Comparison of ENCODE assay signal across 1 cellular context in the genomic region with DNA sequence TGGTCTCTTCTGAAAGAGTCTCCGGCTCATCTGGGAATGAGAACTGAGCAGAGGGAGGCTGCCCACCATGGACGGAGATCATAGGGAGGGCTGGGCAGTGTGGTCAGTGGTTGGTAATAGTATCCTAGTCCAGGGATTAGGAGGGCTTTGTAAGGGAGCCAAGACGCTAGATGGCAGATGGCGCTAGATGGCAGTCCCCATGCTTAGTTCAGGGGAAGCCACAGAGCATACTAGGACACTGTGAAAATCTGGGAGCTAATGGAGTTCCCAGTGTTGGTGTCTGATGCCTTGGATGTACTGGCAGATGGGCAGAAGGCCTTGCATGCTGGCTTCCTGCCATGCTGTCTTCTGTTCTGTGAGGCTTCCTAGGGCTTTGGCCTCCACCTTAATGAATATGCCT.
TF ChIP-seq lines count a peak whose summit lies in the region.

No MANE protein-coding gene starts in this region.

TF ChIP-seq in SK-N-SH, 30 proteins besides CTCF, POLR2A, EP300 and RAD21:
- TF ChIP-seq, protein P1, sequence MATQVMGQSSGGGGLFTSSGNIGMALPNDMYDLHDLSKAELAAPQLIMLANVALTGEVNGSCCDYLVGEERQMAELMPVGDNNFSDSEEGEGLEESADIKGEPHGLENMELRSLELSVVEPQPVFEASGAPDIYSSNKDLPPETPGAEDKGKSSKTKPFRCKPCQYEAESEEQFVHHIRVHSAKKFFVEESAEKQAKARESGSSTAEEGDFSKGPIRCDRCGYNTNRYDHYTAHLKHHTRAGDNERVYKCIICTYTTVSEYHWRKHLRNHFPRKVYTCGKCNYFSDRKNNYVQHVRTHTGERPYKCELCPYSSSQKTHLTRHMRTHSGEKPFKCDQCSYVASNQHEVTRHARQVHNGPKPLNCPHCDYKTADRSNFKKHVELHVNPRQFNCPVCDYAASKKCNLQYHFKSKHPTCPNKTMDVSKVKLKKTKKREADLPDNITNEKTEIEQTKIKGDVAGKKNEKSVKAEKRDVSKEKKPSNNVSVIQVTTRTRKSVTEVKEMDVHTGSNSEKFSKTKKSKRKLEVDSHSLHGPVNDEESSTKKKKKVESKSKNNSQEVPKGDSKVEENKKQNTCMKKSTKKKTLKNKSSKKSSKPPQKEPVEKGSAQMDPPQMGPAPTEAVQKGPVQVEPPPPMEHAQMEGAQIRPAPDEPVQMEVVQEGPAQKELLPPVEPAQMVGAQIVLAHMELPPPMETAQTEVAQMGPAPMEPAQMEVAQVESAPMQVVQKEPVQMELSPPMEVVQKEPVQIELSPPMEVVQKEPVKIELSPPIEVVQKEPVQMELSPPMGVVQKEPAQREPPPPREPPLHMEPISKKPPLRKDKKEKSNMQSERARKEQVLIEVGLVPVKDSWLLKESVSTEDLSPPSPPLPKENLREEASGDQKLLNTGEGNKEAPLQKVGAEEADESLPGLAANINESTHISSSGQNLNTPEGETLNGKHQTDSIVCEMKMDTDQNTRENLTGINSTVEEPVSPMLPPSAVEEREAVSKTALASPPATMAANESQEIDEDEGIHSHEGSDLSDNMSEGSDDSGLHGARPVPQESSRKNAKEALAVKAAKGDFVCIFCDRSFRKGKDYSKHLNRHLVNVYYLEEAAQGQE (IDR thresholded peaks at IDR 0.05; ENCODE audit: low read depth, low read length), result no peak
- TF ChIP-seq TAF1 (IDR thresholded peaks at IDR 0.05; ENCODE audit: borderline replicate concordance, low read depth, low read length), result no peak
- TF ChIP-seq, protein P2, sequence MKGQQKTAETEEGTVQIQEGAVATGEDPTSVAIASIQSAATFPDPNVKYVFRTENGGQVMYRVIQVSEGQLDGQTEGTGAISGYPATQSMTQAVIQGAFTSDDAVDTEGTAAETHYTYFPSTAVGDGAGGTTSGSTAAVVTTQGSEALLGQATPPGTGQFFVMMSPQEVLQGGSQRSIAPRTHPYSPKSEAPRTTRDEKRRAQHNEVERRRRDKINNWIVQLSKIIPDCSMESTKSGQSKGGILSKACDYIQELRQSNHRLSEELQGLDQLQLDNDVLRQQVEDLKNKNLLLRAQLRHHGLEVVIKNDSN (IDR thresholded peaks at IDR 0.05; ENCODE audit: borderline replicate concordance, low read depth), result no peak
- no peak for TF ChIP-seq MXI1 (IDR thresholded peaks at IDR 0.05; ENCODE audit: low read depth, low read length)
- no peak for TF ChIP-seq SMC3 (IDR thresholded peaks at IDR 0.05; ENCODE audit: low read depth, low read length)
- TF ChIP-seq RCOR1 (IDR thresholded peaks at IDR 0.05; ENCODE audit: low read length), result no peak
- no peak for TF ChIP-seq GATA2 (CRISPR knock-in tag; IDR thresholded peaks at IDR 0.05)
- no peak for TF ChIP-seq NFIC (IDR thresholded peaks at IDR 0.05; ENCODE audit: borderline replicate concordance)
- no peak for TF ChIP-seq NRF1 (IDR thresholded peaks at IDR 0.05; ENCODE audit: low read depth, low read length)
- no peak for TF ChIP-seq ELF1 (IDR thresholded peaks at IDR 0.05)
- TF ChIP-seq RFX5 (IDR thresholded peaks at IDR 0.05; ENCODE audit: low read length), result no peak
- no peak for TF ChIP-seq YY1 (IDR thresholded peaks at IDR 0.05; ENCODE audit: low read depth)
